Comparison of ENCODE assay signal across 20 cellular contexts in genomic region chr7:70153946-70154345, GRCh38.
"Had no signal": no experiment of that assay in that cellular context is flagged by ENCODE, and none has a peak within 500 bp of the region (broad histone marks: within the 10 kb centered on the region; RNA-seq: fewer than 3 reads in every experiment).

No MANE protein-coding gene starts in this region.

- H3K4me3 ChIP-seq: hepatocyte, left ventricle myocardium inferior, lung, mucosa of descending colon, ovary, skin epidermis, suprapubic skin, thoracic aorta, tibial artery, upper lobe of right lung had no signal

- H3K9me3 ChIP-seq: neutrophil, ovary, thoracic aorta, upper lobe of right lung had no signal

- H3K79me2 ChIP-seq: hepatocyte had no signal

- DNase-seq: islet precursor cell; left ventricle myocardium inferior; mesendoderm; mucosa of descending colon; naive thymus-derived CD4-positive, alpha-beta T cell; occipital lobe; ovary; retina; right cardiac atrium; stimulated activated CD4-positive, alpha-beta T cell treated with anti-CD3 and anti-CD28 coated beads, Interleukin-4, amount 100 ng/mL, for 24 hours; stimulated activated naive CD4-positive, alpha-beta T cell; tibial artery; trophoblast cell; upper lobe of right lung had no signal

- H3K4me1 ChIP-seq: left ventricle myocardium inferior, suprapubic skin, tibial artery, upper lobe of right lung had no signal

- H3K27me3 ChIP-seq: hepatocyte, neutrophil, ovary, suprapubic skin, tibial artery, upper lobe of right lung had no signal

- H3K27ac ChIP-seq: hepatocyte, left ventricle myocardium inferior, neutrophil, ovary, suprapubic skin, thoracic aorta, tibial artery, upper lobe of right lung had no signal

- H2AFZ ChIP-seq: hepatocyte had no signal

- H3K36me3 ChIP-seq: left ventricle myocardium inferior, neutrophil, ovary, suprapubic skin, thoracic aorta, tibial artery, upper lobe of right lung had no signal

- H3K4me2 ChIP-seq: hepatocyte had no signal
